In genomic region chr6:27605401-27606342, GRCh38 we compare ENCODE assay signal across 8 cellular contexts.
DNase-seq lines count a peak whose midpoint lies in the region; ATAC-seq, FAIRE-seq and TF ChIP-seq lines count a peak whose summit lies in the region.

No MANE protein-coding gene starts in this region.

- no peak overlapping the region for H3K14ac ChIP-seq in mesenchymal stem cell (ENCODE audit: low read length in 2 of 2)

- H3K9ac ChIP-seq in mesenchymal stem cell (ENCODE audit: low read length) = peak overlapping the region; percentile 84

- peaks cover 4% of the 10 kb centered on the region for H3K36me3 Mint-ChIP-seq in activated naive CD8-positive, alpha-beta T cell treated with anti-CD3 and anti-CD28 coated beads for 36 hours

- DNase-seq in HT-29 (ENCODE audit: low spot score) (peak; percentile 36), mesenchymal stem cell (peak; percentile 85), DMS79 treated with DMSO at 0.1 percent for 48 hours (lab: John Stamatoyannopoulos, UW) (no peak), mucosa of gallbladder (ENCODE audit: low spot score) (no peak), esophagus muscularis mucosa (ENCODE audit: extremely low spot score) (no peak)
- DNase-seq in activated naive CD8-positive, alpha-beta T cell treated with anti-CD3 and anti-CD28 coated beads for 36 hours = peak; percentile 42

- H3K27me3 Mint-ChIP-seq in activated naive CD8-positive, alpha-beta T cell treated with anti-CD3 and anti-CD28 coated beads for 36 hours = peaks cover 83% of the 10 kb centered on the region

- H3K36me3 ChIP-seq in mesenchymal stem cell (ENCODE audit: control insufficient read depth in 1 of 2, insufficient read depth in 2 of 2, low read depth in 1 of 2, low read length in 2 of 2) = no peaks in the 10 kb centered on the region
- no peaks in the 10 kb centered on the region for H3K36me3 ChIP-seq in esophagus muscularis mucosa

- peak overlapping the region; percentile 77 for H3K27ac Mint-ChIP-seq in activated naive CD8-positive, alpha-beta T cell treated with anti-CD3 and anti-CD28 coated beads for 36 hours

- 5% methylated on average over 30 of the region's 31 CpGs for WGBS in mesenchymal stem cell
- WGBS in esophagus muscularis mucosa = 8% methylated on average over 31 of the region's 31 CpGs

- no peak overlapping the region for H3K4ac ChIP-seq in mesenchymal stem cell (ENCODE audit: low read depth in 1 of 2, low read length in 2 of 2)

- no peak overlapping the region for H3K23ac ChIP-seq in mesenchymal stem cell (ENCODE audit: low read length in 2 of 2)

- H3K4me1 ChIP-seq in mesenchymal stem cell (ENCODE audit: control insufficient read depth, insufficient read depth, low read depth, low read length) = peaks cover 5% of the 10 kb centered on the region
- peaks cover 0 to 4% (median 0%) of the 10 kb centered on the region in 4 donors for H3K4me1 ChIP-seq in esophagus muscularis mucosa

- intact Hi-C loops in esophagus muscularis mucosa (cut with DNase I) = no loop called here

- no peak for TF ChIP-seq EP300 in esophagus muscularis mucosa (IDR thresholded peaks at IDR 0.05)

- H4K8ac ChIP-seq in mesenchymal stem cell (ENCODE audit: low read length) = peak overlapping the region; percentile 71

- no peak overlapping the region for H2BK120ac ChIP-seq in mesenchymal stem cell (ENCODE audit: low read depth, low read length)

- FAIRE-seq in G401.6 (lab: Jason Lieb, UNC) = peak; percentile 96

- no peak overlapping the region for H4K91ac ChIP-seq in mesenchymal stem cell (ENCODE audit: low read length)

- no peaks in the 10 kb centered on the region for H3K79me1 ChIP-seq in mesenchymal stem cell (replicated peaks; ENCODE audit: low read length, poor library complexity, severe bottlenecking)

- ATAC-seq in GM21528 (IDR thresholded peaks at IDR 0.05; ENCODE audit: low FRiP score, unreplicated experiment) = no peak

- H3K4me2 ChIP-seq in mesenchymal stem cell (ENCODE audit: low read length, poor library complexity, severe bottlenecking) = peak overlapping the region; percentile 64

- H3K9me3 ChIP-seq in mesenchymal stem cell (ENCODE audit: control insufficient read depth, low read length) = no peaks in the 10 kb centered on the region
- H3K9me3 ChIP-seq in esophagus muscularis mucosa = peaks cover 0 to 10% (median 0%) of the 10 kb centered on the region in 4 donors

- H3K9me3 Mint-ChIP-seq in activated naive CD8-positive, alpha-beta T cell treated with anti-CD3 and anti-CD28 coated beads for 36 hours = peaks cover 11% of the 10 kb centered on the region

- H2AFZ ChIP-seq in mesenchymal stem cell (ENCODE audit: low read depth, low read length) = no peak overlapping the region

- peak overlapping the region; percentile 6 for H2BK15ac ChIP-seq in mesenchymal stem cell (ENCODE audit: low read depth, poor library complexity, severe bottlenecking)

- no peak for TF ChIP-seq CTCF in esophagus muscularis mucosa (IDR thresholded peaks at IDR 0.05)

- H3K18ac ChIP-seq in mesenchymal stem cell (ENCODE audit: low read depth in 1 of 2, low read length in 2 of 2) = no peak overlapping the region

- H3K27me3 ChIP-seq in mesenchymal stem cell (ENCODE audit: control insufficient read depth in 1 of 2, insufficient read depth in 1 of 2, low read length in 2 of 2) (no peaks in the 10 kb centered on the region), esophagus muscularis mucosa (peaks cover 0 to 86% (median 29%) of the 10 kb centered on the region in 4 donors)

- peaks cover 12% of the 10 kb centered on the region for H3K4me1 Mint-ChIP-seq in activated naive CD8-positive, alpha-beta T cell treated with anti-CD3 and anti-CD28 coated beads for 36 hours

- H3K27ac ChIP-seq in mesenchymal stem cell (ENCODE audit: low read length, poor library complexity, severe bottlenecking) (no peak overlapping the region), esophagus muscularis mucosa (replicated peaks in 1 of 4) (no peak overlapping the region)

- no peak overlapping the region for H2AK5ac ChIP-seq in mesenchymal stem cell (ENCODE audit: low read length, severe bottlenecking)

- H3K4me3 Mint-ChIP-seq in activated naive CD8-positive, alpha-beta T cell treated with anti-CD3 and anti-CD28 coated beads for 36 hours = peak overlapping the region; percentile 53

- H3K4me3 ChIP-seq in mesenchymal stem cell (ENCODE audit: insufficient read depth in 1 of 2, low read depth in 1 of 2, low read length in 2 of 2) (peak overlapping the region in 1 of 2 experiments; percentile 80), esophagus muscularis mucosa (peak overlapping the region in 1 of 4 donors; percentile 15)

- no peak overlapping the region for H2BK12ac ChIP-seq in mesenchymal stem cell (ENCODE audit: low read length in 2 of 2)

- H2BK5ac ChIP-seq in mesenchymal stem cell (ENCODE audit: low read depth, low read length, poor library complexity, severe bottlenecking) = no peak overlapping the region

- TF ChIP-seq POLR2A in esophagus muscularis mucosa (IDR thresholded peaks at IDR 0.05; ENCODE audit: low read depth) = no peak

Comparison
In these comparisons a context has a peak if more than half of its experiments do, and no peak if none do; other contexts are left out.
1. DNase-seq: peak in HT-29 (single experiment), activated naive CD8-positive, alpha-beta T cell treated with anti-CD3 and anti-CD28 coated beads for 36 hours (single experiment) and mesenchymal stem cell (single experiment); none in DMS79 treated with DMSO at 0.1 percent for 48 hours (single experiment), mucosa of gallbladder (single experiment) and esophagus muscularis mucosa (single experiment).